ENCODE assay signal across 19 cellular contexts in genomic region chr11:78786086-78786485, GRCh38.
"Had no signal": no experiment of that assay in that cellular context is flagged by ENCODE, and none has a peak within 500 bp of the region (broad histone marks: within the 10 kb centered on the region; RNA-seq: fewer than 3 reads in every experiment).

No MANE protein-coding gene starts in this region.

- H3K4me1 ChIP-seq: stomach, testis had no signal

- H3K9me3 Mint-ChIP-seq: activated CD8-positive, alpha-beta T cell treated with anti-CD3 and anti-CD28 coated beads for 36 hours; activated naive CD4-positive, alpha-beta T cell treated with anti-CD3 and anti-CD28 coated beads, Interleukin-2, amount 50 U/mL, for 72 hours; activated T-cell treated with anti-CD3 and anti-CD28 coated beads, Interleukin-2, amount 50 U/mL, for 4 hours; WTC11 had no signal

- H3K27ac Mint-ChIP-seq: activated CD8-positive, alpha-beta T cell treated with anti-CD3 and anti-CD28 coated beads for 36 hours; activated naive CD4-positive, alpha-beta T cell treated with anti-CD3 and anti-CD28 coated beads, Interleukin-2, amount 50 U/mL, for 72 hours had no signal

- H3K36me3 ChIP-seq: left ventricle myocardium inferior, ovary, stomach had no signal

- DNase-seq: activated CD4-positive, alpha-beta T cell treated with anti-CD3 and anti-CD28 coated beads for 4 hours; activated CD8-positive, alpha-beta T cell treated with anti-CD3 and anti-CD28 coated beads for 36 hours; activated effector memory CD4-positive, alpha-beta T cell treated with Interleukin-2 at 50 U/mL for 16 hours; activated T-cell treated with anti-CD3 and anti-CD28 coated beads, Interleukin-2, amount 50 U/mL, for 4 hours; amniotic stem cell; caudate nucleus; cortex of kidney; effector CD4-positive, alpha-beta T cell; hypothalamus; left ventricle myocardium inferior; ovary; stimulated activated CD4-positive, alpha-beta T cell treated with anti-CD3 and anti-CD28 coated beads, Interleukin-12 subunit alpha, Interleukin-12 subunit beta, amount 100 ng/mL, for 4 hours; stimulated activated CD4-positive, alpha-beta T cell treated with anti-CD3 and anti-CD28 coated beads, Interleukin-2, amount 100 ng/mL, for 24 hours; stomach; T-helper 2 cell; testis had no signal

- H3K4me3 ChIP-seq: left ventricle myocardium inferior, ovary, stomach, testis had no signal

- H3K27me3 ChIP-seq: ovary, stomach, testis had no signal

- H3K36me3 Mint-ChIP-seq: activated naive CD4-positive, alpha-beta T cell treated with anti-CD3 and anti-CD28 coated beads, Interleukin-2, amount 50 U/mL, for 72 hours; WTC11 had no signal

- H3K9me3 ChIP-seq: left ventricle myocardium inferior, ovary, stomach, testis had no signal

- ATAC-seq: activated CD8-positive, alpha-beta T cell treated with anti-CD3 and anti-CD28 coated beads for 36 hours; activated naive CD4-positive, alpha-beta T cell treated with anti-CD3 and anti-CD28 coated beads, Interleukin-2, amount 50 U/mL, for 72 hours; activated T-cell treated with anti-CD3 and anti-CD28 coated beads, Interleukin-2, amount 50 U/mL, for 4 hours; WTC11 had no signal

- H3K27ac ChIP-seq: epithelial cell of prostate, left ventricle myocardium inferior, ovary, stomach, testis had no signal

- H3K4me3 Mint-ChIP-seq: activated CD8-positive, alpha-beta T cell treated with anti-CD3 and anti-CD28 coated beads for 36 hours; activated T-cell treated with anti-CD3 and anti-CD28 coated beads, Interleukin-2, amount 50 U/mL, for 4 hours; WTC11 had no signal
